12 cellular contexts compared by ENCODE assay signal in genomic region chr6:33584700-33585402, GRCh38. TPM values are rescaled to one million over a fixed set of nuclear protein-coding genes. Genes with fewer than 3 reads are reported as not detected.
DNase-seq lines count a peak whose midpoint lies in the region; ATAC-seq and TF ChIP-seq lines count a peak whose summit lies in the region.
"Had no signal": no experiment of that assay in that cellular context is flagged by ENCODE, and none has a peak within 500 bp of the region (broad histone marks: within the 10 kb centered on the region; RNA-seq: fewer than 3 reads in every experiment).

No MANE protein-coding gene starts in this region.

- no peak for TF ChIP-seq RAD21 in HCT116 (IDR thresholded peaks at IDR 0.05; ENCODE audit: low read depth)

- H3K27me3 Mint-ChIP-seq in T-helper 2 cell treated with Interferon-gamma antibody and Interleukin-4, amounts not matched to agents 5 μg/mL and 100 μg/mL, for 36 hours (ENCODE audit: low read depth) = no peaks in the 10 kb centered on the region
- H3K27me3 Mint-ChIP-seq in activated CD8-positive, alpha-beta T cell treated with anti-CD3 and anti-CD28 coated beads, Interleukin-2, amount 10 ng/mL, durations not matched to agents 7 days and 5 days (ENCODE audit: low read depth) = no peaks in the 10 kb centered on the region
- no peaks in the 10 kb centered on the region for H3K27me3 Mint-ChIP-seq in natural killer cell treated with Interleukin-12 subunit alpha and Interleukin-12 subunit beta and Interleukin-15 and Interleukin-18, amount 100 ng/mL, for 72 hours
- H3K27me3 Mint-ChIP-seq: type B pancreatic cell had no signal

- peaks cover 11 to 46% of the 10 kb centered on the region in 2 experiments for H3K4me1 ChIP-seq in HCT116 (ENCODE audit: control insufficient read depth in 1 of 2, insufficient read depth in 2 of 2, low read length in 2 of 2)

- ATAC-seq in HCT116 (no peak), GM18873 (IDR thresholded peaks at IDR 0.05; ENCODE audit: low FRiP score, unreplicated experiment) (no peak), HG03097 (IDR thresholded peaks at IDR 0.05; ENCODE audit: low FRiP score, unreplicated experiment) (no peak)
- ATAC-seq in activated CD8-positive, alpha-beta T cell treated with anti-CD3 and anti-CD28 coated beads, Interleukin-2, amount 10 ng/mL, durations not matched to agents 7 days and 5 days = no peak
- ATAC-seq in natural killer cell treated with Interleukin-12 subunit alpha and Interleukin-12 subunit beta and Interleukin-15 and Interleukin-18, amount 100 ng/mL, for 72 hours = no peak

- peaks cover 14% of the 10 kb centered on the region for H3K4me1 Mint-ChIP-seq in T-helper 2 cell treated with Interferon-gamma antibody and Interleukin-4, amounts not matched to agents 5 μg/mL and 100 μg/mL, for 36 hours (ENCODE audit: low read depth)
- H3K4me1 Mint-ChIP-seq in activated CD8-positive, alpha-beta T cell treated with anti-CD3 and anti-CD28 coated beads, Interleukin-2, amount 10 ng/mL, durations not matched to agents 7 days and 5 days (ENCODE audit: low read depth) = peaks cover 36% of the 10 kb centered on the region
- peaks cover 20 to 23% of the 10 kb centered on the region in 2 donors for H3K4me1 Mint-ChIP-seq in natural killer cell treated with Interleukin-12 subunit alpha and Interleukin-12 subunit beta and Interleukin-15 and Interleukin-18, amount 100 ng/mL, for 72 hours (ENCODE audit: low read depth in 2 of 2)

- peak overlapping the region; percentile 92 for H3K27ac Mint-ChIP-seq in T-helper 2 cell treated with Interferon-gamma antibody and Interleukin-4, amounts not matched to agents 5 μg/mL and 100 μg/mL, for 36 hours
- peak overlapping the region; percentile 96 for H3K27ac Mint-ChIP-seq in activated CD8-positive, alpha-beta T cell treated with anti-CD3 and anti-CD28 coated beads, Interleukin-2, amount 10 ng/mL, durations not matched to agents 7 days and 5 days
- H3K27ac Mint-ChIP-seq in natural killer cell treated with Interleukin-12 subunit alpha and Interleukin-12 subunit beta and Interleukin-15 and Interleukin-18, amount 100 ng/mL, for 72 hours = peak overlapping the region; percentile 78 to 82
- H3K27ac Mint-ChIP-seq: type B pancreatic cell had no signal

- H3K9me3 ChIP-seq in HCT116 (ENCODE audit: control insufficient read depth in 1 of 2, insufficient read depth in 1 of 2, low read depth in 1 of 2, low read length in 2 of 2) = no peaks in the 10 kb centered on the region
- H3K9me3 ChIP-seq: esophagus muscularis mucosa, left lung, SJSA1 had no signal

- H3K4me2 ChIP-seq in HCT116 (ENCODE audit: low read length) = peak overlapping the region; percentile 46

- POLR2A ChIA-PET in HCT116 (lab: Charles Lee) = no interaction called here
- POLR2A ChIA-PET in activated CD8-positive, alpha-beta T cell treated with anti-CD3 and anti-CD28 coated beads, Interleukin-2, amount 10 ng/mL, durations not matched to agents 7 days and 5 days (lab: Charles Lee) = interaction anchor here (1.3 kb wide), 1 partner anchor 115 kb away, joined by 5 read pairs; no protein-coding TSS in a partner anchor

- no peak overlapping the region for H3K27ac ChIP-seq in HCT116 (ENCODE audit: low read depth, low read length)
- H3K27ac ChIP-seq: esophagus muscularis mucosa, SJSA1 had no signal

- RAD21 ChIA-PET in HCT116 (lab: Charles Lee; ENCODE audit: low non-redundant PET in 1 of 2, low total read pairs in 2 of 2, uncharacterized antibody in 2 of 2, unreplicated experiment in 2 of 2) = no interaction called here

- H3K9ac ChIP-seq in HCT116 (ENCODE audit: low read length) = 0 out of 2 replicates have a peak overlapping the region, but pooled peaks have one; percentile 12

- H3K27me3 ChIP-seq in HCT116 (ENCODE audit: insufficient read depth, low read length) = no peaks in the 10 kb centered on the region
- H3K27me3 ChIP-seq: esophagus muscularis mucosa, left lung, SJSA1 had no signal

- DNase-seq in T-helper 2 cell treated with Interferon-gamma antibody and Interleukin-4, amounts not matched to agents 5 μg/mL and 100 μg/mL, for 36 hours (ENCODE audit: low spot score) = no peak
- DNase-seq in T-helper 2 cell (no peak), HCT116 (ENCODE audit: low read depth, low spot score) (no peak), NCI-H526 (lab: John Stamatoyannopoulos, UW) (no peak)
- DNase-seq in activated CD8-positive, alpha-beta T cell treated with anti-CD3 and anti-CD28 coated beads, Interleukin-2, amount 10 ng/mL, durations not matched to agents 7 days and 5 days = no peak
- DNase-seq in natural killer cell treated with Interleukin-12 subunit alpha and Interleukin-12 subunit beta and Interleukin-15 and Interleukin-18, amount 100 ng/mL, for 72 hours (ENCODE audit: low spot score) = no peak

- no peak for TF ChIP-seq CTCF in HCT116 (IDR thresholded peaks at IDR 0.05 in 2 of 3, conservative IDR thresholded peaks at IDR 0.05 in 1 of 3; ENCODE audit: borderline replicate concordance in 1 of 3, insufficient read depth in 1 of 3, low read depth in 2 of 3, low read length in 2 of 3)

- TF ChIP-seq POLR2A in HCT116 (IDR thresholded peaks at IDR 0.05; ENCODE audit: borderline replicate concordance, extremely low read depth, insufficient read depth, insufficient read length) = no peak

- H3K4me3 ChIP-seq in HCT116 (replicated peaks in 1 of 2; ENCODE audit: low read depth in 1 of 2, low read length in 2 of 2) = no peak overlapping the region
- H3K4me3 ChIP-seq: left lung, SJSA1 had no signal

- no TSS peak for BruUV-seq in HCT116 (replicated peaks; lab: Mats Ljungman, UMichigan)

- H4K20me1 ChIP-seq in HCT116 (ENCODE audit: insufficient read depth) = no peaks in the 10 kb centered on the region

- peak overlapping the region; percentile 80 for H3K4me3 Mint-ChIP-seq in T-helper 2 cell treated with Interferon-gamma antibody and Interleukin-4, amounts not matched to agents 5 μg/mL and 100 μg/mL, for 36 hours
- H3K4me3 Mint-ChIP-seq in activated CD8-positive, alpha-beta T cell treated with anti-CD3 and anti-CD28 coated beads, Interleukin-2, amount 10 ng/mL, durations not matched to agents 7 days and 5 days = peak overlapping the region; percentile 78
- H3K4me3 Mint-ChIP-seq in natural killer cell treated with Interleukin-12 subunit alpha and Interleukin-12 subunit beta and Interleukin-15 and Interleukin-18, amount 100 ng/mL, for 72 hours = peak overlapping the region; percentile 47

- H3K79me2 ChIP-seq in HCT116 (ENCODE audit: insufficient read depth, low read length) = peaks cover 1% of the 10 kb centered on the region; the same call in 1 of the 2 replicates

- H3K36me3 Mint-ChIP-seq in T-helper 2 cell treated with Interferon-gamma antibody and Interleukin-4, amounts not matched to agents 5 μg/mL and 100 μg/mL, for 36 hours (ENCODE audit: low read depth) = no peaks in the 10 kb centered on the region
- no peaks in the 10 kb centered on the region for H3K36me3 Mint-ChIP-seq in activated CD8-positive, alpha-beta T cell treated with anti-CD3 and anti-CD28 coated beads, Interleukin-2, amount 10 ng/mL, durations not matched to agents 7 days and 5 days (ENCODE audit: low read depth)
- H3K36me3 Mint-ChIP-seq in natural killer cell treated with Interleukin-12 subunit alpha and Interleukin-12 subunit beta and Interleukin-15 and Interleukin-18, amount 100 ng/mL, for 72 hours = no peaks in the 10 kb centered on the region
- H3K36me3 Mint-ChIP-seq: type B pancreatic cell had no signal

- intact Hi-C loops in HCT116 (cut with micrococcal nuclease) = loop anchor here (1.0 to 10.0 kb wide), 5 partner anchors 37 to 570 kb away; partner anchors contain the start of gene ITPR3

- CTCF ChIA-PET in HCT116 (lab: Charles Lee) = no interaction called here
- CTCF ChIA-PET in activated CD8-positive, alpha-beta T cell treated with anti-CD3 and anti-CD28 coated beads, Interleukin-2, amount 10 ng/mL, durations not matched to agents 7 days and 5 days (lab: Charles Lee) = interaction anchor here (0.7 to 4.2 kb wide), 29 partner anchors 9 to 194 kb away, joined by 3 to 44 read pairs (median 4); partner anchors contain the start of genes CUTA, ITPR3 and UQCC2

- H3K36me3 ChIP-seq in HCT116 (ENCODE audit: control insufficient read depth in 1 of 2, insufficient read depth in 2 of 2, low read length in 2 of 2) = no peaks in the 10 kb centered on the region
- H3K36me3 ChIP-seq: esophagus muscularis mucosa, left lung had no signal

- no peaks in the 10 kb centered on the region for H3K9me2 ChIP-seq in HCT116 (ENCODE audit: insufficient read depth)

- no peak overlapping the region for H2AFZ ChIP-seq in HCT116 (ENCODE audit: low read depth, low read length, poor library complexity, severe bottlenecking)

- H3K9me3 Mint-ChIP-seq in T-helper 2 cell treated with Interferon-gamma antibody and Interleukin-4, amounts not matched to agents 5 μg/mL and 100 μg/mL, for 36 hours = no peaks in the 10 kb centered on the region
- no peaks in the 10 kb centered on the region for H3K9me3 Mint-ChIP-seq in activated CD8-positive, alpha-beta T cell treated with anti-CD3 and anti-CD28 coated beads, Interleukin-2, amount 10 ng/mL, durations not matched to agents 7 days and 5 days (ENCODE audit: insufficient read depth)
- no peaks in the 10 kb centered on the region for H3K9me3 Mint-ChIP-seq in natural killer cell treated with Interleukin-12 subunit alpha and Interleukin-12 subunit beta and Interleukin-15 and Interleukin-18, amount 100 ng/mL, for 72 hours
- H3K9me3 Mint-ChIP-seq: type B pancreatic cell had no signal

TF ChIP-seq in HCT116, 20 proteins besides CTCF, POLR2A, EP300 and RAD21 (continues in another document):
- TF ChIP-seq ELF1 (IDR thresholded peaks at IDR 0.05; ENCODE audit: borderline replicate concordance, low read depth) (no peak), JUND (IDR thresholded peaks at IDR 0.05) (no peak), EZH2 (IDR thresholded peaks at IDR 0.05) (no peak), YY1 (IDR thresholded peaks at IDR 0.05; ENCODE audit: extremely low read depth, insufficient replicate concordance, low read depth, low read length) (no peak), CEBPB (IDR thresholded peaks at IDR 0.05; ENCODE audit: low read depth) (no peak), SRF (IDR thresholded peaks at IDR 0.05; ENCODE audit: low read depth) (no peak)
- TF ChIP-seq, protein P1, sequence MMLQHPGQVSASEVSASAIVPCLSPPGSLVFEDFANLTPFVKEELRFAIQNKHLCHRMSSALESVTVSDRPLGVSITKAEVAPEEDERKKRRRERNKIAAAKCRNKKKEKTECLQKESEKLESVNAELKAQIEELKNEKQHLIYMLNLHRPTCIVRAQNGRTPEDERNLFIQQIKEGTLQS (IDR thresholded peaks at IDR 0.05) = no peak

RNA-seq across cellular contexts. Expression of gene BAK1, which starts 4.8 kb away (rescaled TPM):
- total RNA-seq in HCT116 (2021; ENCODE audit: unreplicated experiment) = 18.9 TPM
- polyA plus RNA-seq in HCT116 (2012) = 15.7 and 17.6 TPM in 2 replicates
- 10 to 100 TPM; 76.0 to 76.2 TPM for total RNA-seq in activated CD8-positive, alpha-beta T cell treated with anti-CD3 and anti-CD28 coated beads, Interleukin-2, amount 10 ng/mL, durations not matched to agents 7 days and 5 days
- total RNA-seq in natural killer cell treated with Interleukin-12 subunit alpha and Interleukin-12 subunit beta and Interleukin-15 and Interleukin-18, amount 100 ng/mL, for 72 hours = 100 to 1,000 TPM; 101 to 103 TPM

RNA-seq across cellular contexts. Expression of gene ITPR3, which starts 36.3 kb away (rescaled TPM):
- 103 TPM for total RNA-seq in HCT116 (2021; ENCODE audit: unreplicated experiment)
- polyA plus RNA-seq in HCT116 (2012) = 121 and 137 TPM in 2 replicates
- total RNA-seq in activated CD8-positive, alpha-beta T cell treated with anti-CD3 and anti-CD28 coated beads, Interleukin-2, amount 10 ng/mL, durations not matched to agents 7 days and 5 days = 10 to 100 TPM; 57.8 to 59.3 TPM
- total RNA-seq in natural killer cell treated with Interleukin-12 subunit alpha and Interleukin-12 subunit beta and Interleukin-15 and Interleukin-18, amount 100 ng/mL, for 72 hours = 10 to 100 TPM; 27.6 to 77.6 TPM
